ENCODE assay signal across 23 cellular contexts in the genomic region with DNA sequence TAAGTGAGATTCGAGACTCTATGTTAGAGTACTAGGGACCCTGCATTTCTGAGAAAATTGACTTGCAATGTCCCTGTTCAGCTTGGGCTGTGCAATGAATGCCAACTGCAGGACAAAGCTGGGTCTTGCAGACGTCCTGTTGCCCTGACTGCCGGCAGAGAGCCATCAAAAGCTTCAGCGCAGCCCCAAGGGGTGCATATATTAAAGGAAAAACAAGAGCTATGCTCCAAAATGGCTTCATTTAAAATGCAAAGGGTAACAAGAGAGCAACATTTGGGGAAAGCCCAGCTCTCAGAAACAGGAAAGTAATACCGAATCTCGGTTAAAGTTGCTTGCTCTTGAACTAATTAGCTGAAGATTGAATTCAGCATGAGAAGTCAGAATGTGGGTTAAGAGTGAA.
DNase-seq lines count a peak whose midpoint lies in the region; ATAC-seq and TF ChIP-seq lines count a peak whose summit lies in the region.
"Had no signal": no experiment of that assay in that cellular context is flagged by ENCODE, and none has a peak within 500 bp of the region (broad histone marks: within the 10 kb centered on the region; RNA-seq: fewer than 3 reads in every experiment).

No MANE protein-coding gene starts in this region.

- H3K4me3 ChIP-seq in coronary artery, result no peak overlapping the region
- H3K4me3 ChIP-seq: lung, MG63, suprapubic skin had no signal

- no peak for TF ChIP-seq CTCF in coronary artery (IDR thresholded peaks at IDR 0.05)

- DNase-seq in Ammon's horn (ENCODE audit: low spot score) (peak; percentile 81), fibroblast of gingiva (ENCODE audit: low read depth) (peak; percentile 61), nucleus accumbens (lab: John Stamatoyannopoulos, UW) (peak in 40 of 56 donors; percentile 1 to 81 (median 31)), CD1c-positive myeloid dendritic cell (ENCODE audit: extremely low spot score) (no peak), coronary artery (ENCODE audit: low spot score) (no peak)
- DNase-seq: activated CD4-positive, alpha-beta T cell treated with anti-CD3 and anti-CD28 coated beads, Interleukin-2, amount 10 ng/mL, durations not matched to agents 24 days and 14 days; activated naive CD4-positive, alpha-beta T cell treated with anti-CD3 and anti-CD28 coated beads, Interleukin-2, amount 50 U/mL, for 16 hours; BE2C; effector memory CD4-positive, alpha-beta T cell; erythroblast; foreskin keratinocyte; KBM-7; kidney glomerular epithelial cell; MG63; NCI-H2029 treated with DMSO at 0.1 percent for 48 hours; NCI-H345; NCI-H748 treated with DMSO at 0.1 percent for 48 hours had no signal

- peak; percentile 50 for ATAC-seq in SK-N-SH treated with all-trans-retinoic acid at 6 μM for 48 hours
- no peak for ATAC-seq in HG03039 (IDR thresholded peaks at IDR 0.05; ENCODE audit: unreplicated experiment)
- no peak for ATAC-seq in HG03460 (IDR thresholded peaks at IDR 0.05; ENCODE audit: unreplicated experiment)
- ATAC-seq: foreskin keratinocyte had no signal

- H3K27ac ChIP-seq in coronary artery, result no peak overlapping the region
- H3K27ac ChIP-seq: foreskin keratinocyte, neutrophil, suprapubic skin had no signal

TF ChIP-seq in SK-N-SH treated with all-trans-retinoic acid at 6 μM for 48 hours, 23 proteins besides CTCF, POLR2A, EP300 and RAD21:
- no peak for TF ChIP-seq ISL1 (CRISPR knock-in tag; IDR thresholded peaks at IDR 0.05)
- TF ChIP-seq ZFP3 (CRISPR knock-in tag; IDR thresholded peaks at IDR 0.05), result no peak
- TF ChIP-seq OSR1 (CRISPR knock-in tag; IDR thresholded peaks at IDR 0.05), result no peak
- no peak for TF ChIP-seq GLIS3 (CRISPR knock-in tag; IDR thresholded peaks at IDR 0.05)
- TF ChIP-seq TOX (CRISPR knock-in tag; IDR thresholded peaks at IDR 0.05; ENCODE audit: borderline replicate concordance), result no peak
- no peak for TF ChIP-seq CSDC2 (CRISPR knock-in tag; IDR thresholded peaks at IDR 0.05)
- TF ChIP-seq ZNF8 (CRISPR knock-in tag; IDR thresholded peaks at IDR 0.05), result no peak
- TF ChIP-seq ZFP30 (CRISPR knock-in tag; IDR thresholded peaks at IDR 0.05), result no peak
- no peak for TF ChIP-seq TCF4 (CRISPR knock-in tag; IDR thresholded peaks at IDR 0.05; ENCODE audit: borderline replicate concordance)
- TF ChIP-seq ZNF565 (CRISPR knock-in tag; conservative IDR thresholded peaks at IDR 0.05; ENCODE audit: low read depth), result no peak
- TF ChIP-seq ARNTL (CRISPR knock-in tag; IDR thresholded peaks at IDR 0.05; ENCODE audit: borderline replicate concordance, low read depth), result no peak
- no peak for TF ChIP-seq PPARA (CRISPR knock-in tag; IDR thresholded peaks at IDR 0.05; ENCODE audit: borderline replicate concordance)
- no peak for TF ChIP-seq BACH2 (CRISPR knock-in tag; IDR thresholded peaks at IDR 0.05; ENCODE audit: borderline replicate concordance)
- TF ChIP-seq, protein P1, sequence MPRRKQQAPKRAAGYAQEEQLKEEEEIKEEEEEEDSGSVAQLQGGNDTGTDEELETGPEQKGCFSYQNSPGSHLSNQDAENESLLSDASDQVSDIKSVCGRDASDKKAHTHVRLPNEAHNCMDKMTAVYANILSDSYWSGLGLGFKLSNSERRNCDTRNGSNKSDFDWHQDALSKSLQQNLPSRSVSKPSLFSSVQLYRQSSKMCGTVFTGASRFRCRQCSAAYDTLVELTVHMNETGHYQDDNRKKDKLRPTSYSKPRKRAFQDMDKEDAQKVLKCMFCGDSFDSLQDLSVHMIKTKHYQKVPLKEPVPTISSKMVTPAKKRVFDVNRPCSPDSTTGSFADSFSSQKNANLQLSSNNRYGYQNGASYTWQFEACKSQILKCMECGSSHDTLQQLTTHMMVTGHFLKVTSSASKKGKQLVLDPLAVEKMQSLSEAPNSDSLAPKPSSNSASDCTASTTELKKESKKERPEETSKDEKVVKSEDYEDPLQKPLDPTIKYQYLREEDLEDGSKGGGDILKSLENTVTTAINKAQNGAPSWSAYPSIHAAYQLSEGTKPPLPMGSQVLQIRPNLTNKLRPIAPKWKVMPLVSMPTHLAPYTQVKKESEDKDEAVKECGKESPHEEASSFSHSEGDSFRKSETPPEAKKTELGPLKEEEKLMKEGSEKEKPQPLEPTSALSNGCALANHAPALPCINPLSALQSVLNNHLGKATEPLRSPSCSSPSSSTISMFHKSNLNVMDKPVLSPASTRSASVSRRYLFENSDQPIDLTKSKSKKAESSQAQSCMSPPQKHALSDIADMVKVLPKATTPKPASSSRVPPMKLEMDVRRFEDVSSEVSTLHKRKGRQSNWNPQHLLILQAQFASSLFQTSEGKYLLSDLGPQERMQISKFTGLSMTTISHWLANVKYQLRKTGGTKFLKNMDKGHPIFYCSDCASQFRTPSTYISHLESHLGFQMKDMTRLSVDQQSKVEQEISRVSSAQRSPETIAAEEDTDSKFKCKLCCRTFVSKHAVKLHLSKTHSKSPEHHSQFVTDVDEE (CRISPR knock-in tag; IDR thresholded peaks at IDR 0.05), result no peak
- no peak for TF ChIP-seq ZC3H10 (CRISPR knock-in tag; IDR thresholded peaks at IDR 0.05)
- TF ChIP-seq ESRRG (CRISPR knock-in tag; IDR thresholded peaks at IDR 0.05), result no peak
- TF ChIP-seq, protein P2, sequence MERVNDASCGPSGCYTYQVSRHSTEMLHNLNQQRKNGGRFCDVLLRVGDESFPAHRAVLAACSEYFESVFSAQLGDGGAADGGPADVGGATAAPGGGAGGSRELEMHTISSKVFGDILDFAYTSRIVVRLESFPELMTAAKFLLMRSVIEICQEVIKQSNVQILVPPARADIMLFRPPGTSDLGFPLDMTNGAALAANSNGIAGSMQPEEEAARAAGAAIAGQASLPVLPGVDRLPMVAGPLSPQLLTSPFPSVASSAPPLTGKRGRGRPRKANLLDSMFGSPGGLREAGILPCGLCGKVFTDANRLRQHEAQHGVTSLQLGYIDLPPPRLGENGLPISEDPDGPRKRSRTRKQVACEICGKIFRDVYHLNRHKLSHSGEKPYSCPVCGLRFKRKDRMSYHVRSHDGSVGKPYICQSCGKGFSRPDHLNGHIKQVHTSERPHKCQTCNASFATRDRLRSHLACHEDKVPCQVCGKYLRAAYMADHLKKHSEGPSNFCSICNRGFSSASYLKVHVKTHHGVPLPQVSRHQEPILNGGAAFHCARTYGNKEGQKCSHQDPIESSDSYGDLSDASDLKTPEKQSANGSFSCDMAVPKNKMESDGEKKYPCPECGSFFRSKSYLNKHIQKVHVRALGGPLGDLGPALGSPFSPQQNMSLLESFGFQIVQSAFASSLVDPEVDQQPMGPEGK (CRISPR knock-in tag; IDR thresholded peaks at IDR 0.05; ENCODE audit: borderline replicate concordance), result no peak

Comparison
In these comparisons a context has a peak if more than half of its experiments do, and no peak if none do; other contexts are left out.
1. DNase-seq: peak in Ammon's horn (single experiment), fibroblast of gingiva (single experiment) and nucleus accumbens (40 of 56); none in CD1c-positive myeloid dendritic cell (single experiment) and coronary artery (single experiment).